Comparison of ENCODE assay signal across 24 cellular contexts in genomic region chr7:27400168-27400567, GRCh38.
"Had no signal": no experiment of that assay in that cellular context is flagged by ENCODE, and none has a peak within 500 bp of the region (broad histone marks: within the 10 kb centered on the region; RNA-seq: fewer than 3 reads in every experiment).

No MANE protein-coding gene starts in this region.

- H3K9me3 Mint-ChIP-seq: activated CD4-positive, alpha-beta T cell treated with anti-CD3 and anti-CD28 coated beads, Interleukin-2, amount 10 ng/mL, durations not matched to agents 24 days and 14 days; central memory CD8-positive, alpha-beta T cell; natural killer cell had no signal

- DNase-seq: activated CD4-positive, alpha-beta T cell treated with anti-CD3 and anti-CD28 coated beads, Interleukin-2, amount 10 ng/mL, durations not matched to agents 24 days and 14 days; activated CD4-positive, CD25-positive, alpha-beta regulatory T cell; activated CD8-positive, alpha-beta memory T cell treated with anti-CD3 and anti-CD28 coated beads for 24 hours; activated CD8-positive, alpha-beta memory T cell treated with anti-CD3 and anti-CD28 coated beads, Interleukin-2, amount 50 U/mL, for 48 hours; activated effector memory CD4-positive, alpha-beta T cell treated with Interleukin-2 at 50 U/mL for 16 hours; activated naive CD4-positive, alpha-beta T cell treated with anti-CD3 and anti-CD28 coated beads, Interleukin-2, amount 50 U/mL, for 16 hours; activated T-cell treated with anti-CD3 and anti-CD28 coated beads, Interleukin-2, amount 50 U/mL, for 48 hours; aorta; brain microvascular endothelial cell; colonic mucosa; endodermal cell; foreskin fibroblast; glutamatergic neuron; hippocampal formation; left cardiac atrium; mesendoderm; natural killer cell; retina; stimulated activated naive CD4-positive, alpha-beta T cell; thyroid gland had no signal

- FAIRE-seq: islet of Langerhans, TTC549 had no signal

- H3K27ac Mint-ChIP-seq: activated CD4-positive, alpha-beta T cell treated with anti-CD3 and anti-CD28 coated beads, Interleukin-2, amount 10 ng/mL, durations not matched to agents 24 days and 14 days; endodermal cell; natural killer cell had no signal

- H3K4me1 ChIP-seq: colonic mucosa, thyroid gland had no signal

- H3K4me1 Mint-ChIP-seq: activated CD4-positive, alpha-beta T cell treated with anti-CD3 and anti-CD28 coated beads, Interleukin-2, amount 10 ng/mL, durations not matched to agents 24 days and 14 days; endodermal cell had no signal

- H3K4me3 ChIP-seq: colonic mucosa, thyroid gland had no signal

- H3K36me3 ChIP-seq: brain microvascular endothelial cell, colonic mucosa, thyroid gland had no signal

- ATAC-seq: left cardiac atrium, natural killer cell had no signal

- H3K27ac ChIP-seq: brain microvascular endothelial cell, colonic mucosa, epithelial cell of prostate, thyroid gland had no signal

- H3K27me3 ChIP-seq: brain microvascular endothelial cell, colonic mucosa, thyroid gland had no signal

- H3K9me3 ChIP-seq: colonic mucosa, thyroid gland had no signal

- H3K4me3 Mint-ChIP-seq: activated CD4-positive, alpha-beta T cell treated with anti-CD3 and anti-CD28 coated beads, Interleukin-2, amount 10 ng/mL, durations not matched to agents 24 days and 14 days; central memory CD8-positive, alpha-beta T cell; endodermal cell; natural killer cell had no signal

- H3K36me3 Mint-ChIP-seq: natural killer cell had no signal

- H3K27me3 Mint-ChIP-seq: activated CD4-positive, alpha-beta T cell treated with anti-CD3 and anti-CD28 coated beads, Interleukin-2, amount 10 ng/mL, durations not matched to agents 24 days and 14 days had no signal
